Comparison of ENCODE assay signal across 8 cellular contexts in genomic region chr6:90369024-90369519, GRCh38.
DNase-seq lines count a peak whose midpoint lies in the region; ATAC-seq, FAIRE-seq and TF ChIP-seq lines count a peak whose summit lies in the region.

No MANE protein-coding gene starts in this region.

- peaks cover 15% of the 10 kb centered on the region; the same call in 2 of the 3 replicates for H3K4me1 ChIP-seq in A549

- in situ Hi-C loops in astrocyte of the spinal cord (cut with HindIII; ENCODE audit: low sequenced_read_pairs) = no loop called here

- POLR2A ChIA-PET in A549 (lab: Yijun Ruan, JAX) = no interaction called here

- H3K36me3 Mint-ChIP-seq in stimulated activated memory B cell treated with anti-CD40 and anti-IgM and Interleukin-4, amounts not matched to agents 10 μg/mL and 1 μg/mL and 100 μg/mL, for 72 hours = no peaks in the 10 kb centered on the region

- CTCF ChIA-PET in A549 (lab: Yijun Ruan, JAX) = interaction anchor here (0.7 kb wide), 1 partner anchor 24 kb away, joined by 3 read pairs; no protein-coding TSS in a partner anchor

- peak overlapping the region; percentile 37 for H3K27ac Mint-ChIP-seq in stimulated activated memory B cell treated with anti-CD40 and anti-IgM and Interleukin-4, amounts not matched to agents 10 μg/mL and 1 μg/mL and 100 μg/mL, for 72 hours

- peaks cover 4% of the 10 kb centered on the region; the same call in 2 of the 3 replicates for H3K9me3 ChIP-seq in A549

- ATAC-seq in A549 = peak; percentile 99 to 100
- peak; percentile 100 for ATAC-seq in HG02763 (IDR thresholded peaks at IDR 0.05; ENCODE audit: unreplicated experiment)
- peak; percentile 97 for ATAC-seq in stimulated activated memory B cell treated with anti-CD40 and anti-IgM and Interleukin-4, amounts not matched to agents 10 μg/mL and 1 μg/mL and 100 μg/mL, for 72 hours

- FAIRE-seq in A549 (lab: Jason Lieb, UNC) (peak; percentile 32), GM18507 (lab: Jason Lieb, UNC) (peak; percentile 98)

- peak in 1 of 2 experiments; percentile 58; a peak in 1 of 5 replicates for TF ChIP-seq EP300 in A549 (IDR thresholded peaks at IDR 0.05)

- H3K27ac ChIP-seq in A549 = peak overlapping the region; percentile 66 to 72; a peak in 5 of 6 replicates

- WGBS in A549 (ENCODE audit: missing lambda C conversion rate) = 1% methylated on average over 9 of the region's 9 CpGs

- H3K9me3 Mint-ChIP-seq in stimulated activated memory B cell treated with anti-CD40 and anti-IgM and Interleukin-4, amounts not matched to agents 10 μg/mL and 1 μg/mL and 100 μg/mL, for 72 hours = no peaks in the 10 kb centered on the region

- H3K4me2 ChIP-seq in A549 = peak overlapping the region; percentile 65

- peak; percentile 62 to 96 for DNase-seq in A549 (ENCODE audit: low read depth in 1 of 2, low spot score in 1 of 2)
- peak; percentile 59 for DNase-seq in GM18507 (ENCODE audit: extremely low spot score, insufficient read length, low read depth)
- DNase-seq in NCI-H2196 (lab: John Stamatoyannopoulos, UW; ENCODE audit: unreplicated experiment) = peak; percentile 52
- DNase-seq in astrocyte of the spinal cord (ENCODE audit: low read depth, low spot score) = peak; percentile 100
- DNase-seq in inferior parietal cortex (ENCODE audit: extremely low spot score) = peak; percentile 72
- DNase-seq in NCI-H345 (lab: John Stamatoyannopoulos, UW) = no peak

- 0 out of 5 replicates have a peak, but pooled peaks of 1 of the 2 experiments have one; percentile 2 for TF ChIP-seq RAD21 in A549 (conservative IDR thresholded peaks at IDR 0.05 in 1 of 2, IDR thresholded peaks at IDR 0.05 in 1 of 2)

- TF ChIP-seq POLR2A in A549 (IDR thresholded peaks at IDR 0.05; ENCODE audit: low read length) = no peak

- H3K4me1 Mint-ChIP-seq in stimulated activated memory B cell treated with anti-CD40 and anti-IgM and Interleukin-4, amounts not matched to agents 10 μg/mL and 1 μg/mL and 100 μg/mL, for 72 hours = peaks cover 20% of the 10 kb centered on the region

- H3K4me3 ChIP-seq in A549 = no peak overlapping the region
- no peak overlapping the region for H3K4me3 ChIP-seq in astrocyte of the spinal cord (ENCODE audit: low read depth, low read length)

- no peaks in the 10 kb centered on the region for H3K27me3 Mint-ChIP-seq in stimulated activated memory B cell treated with anti-CD40 and anti-IgM and Interleukin-4, amounts not matched to agents 10 μg/mL and 1 μg/mL and 100 μg/mL, for 72 hours

- H3K4me3 Mint-ChIP-seq in stimulated activated memory B cell treated with anti-CD40 and anti-IgM and Interleukin-4, amounts not matched to agents 10 μg/mL and 1 μg/mL and 100 μg/mL, for 72 hours = no peak overlapping the region

- TF ChIP-seq CTCF in A549 (IDR thresholded peaks at IDR 0.05) (no peak), astrocyte of the spinal cord (IDR thresholded peaks at IDR 0.05; ENCODE audit: low read depth, low read length) (no peak)

TF ChIP-seq in A549, 52 proteins besides CTCF, POLR2A, EP300 and RAD21 (continues in another document):
- TF ChIP-seq FOSB (CRISPR knock-in tag; IDR thresholded peaks at IDR 0.05) (no peak), CEBPB (IDR thresholded peaks at IDR 0.05) (peak in 1 of 2 experiments; percentile 68; a peak in 1 of 4 replicates), RFX5 (IDR thresholded peaks at IDR 0.05) (no peak), ZSCAN20 (CRISPR knock-in tag; IDR thresholded peaks at IDR 0.05) (no peak), USF2 (IDR thresholded peaks at IDR 0.05) (no peak), HOXB5 (CRISPR knock-in tag; IDR thresholded peaks at IDR 0.05) (no peak), HOXB13 (CRISPR knock-in tag; IDR thresholded peaks at IDR 0.05; ENCODE audit: low read depth) (no peak), RNF2 (IDR thresholded peaks at IDR 0.05; ENCODE audit: borderline replicate concordance, low read depth) (no peak), MYC (IDR thresholded peaks at IDR 0.05; ENCODE audit: borderline replicate concordance, low read length) (no peak), NFE2L2 (conservative IDR thresholded peaks at IDR 0.05; ENCODE audit: low read length) (no peak), MAZ (IDR thresholded peaks at IDR 0.05; ENCODE audit: borderline replicate concordance, low read depth, low read length) (no peak), ZFP36 (IDR thresholded peaks at IDR 0.05; ENCODE audit: borderline replicate concordance, partially characterized antibody) (peak; percentile 50), CHD4 (IDR thresholded peaks at IDR 0.05; ENCODE audit: borderline replicate concordance) (no peak), BHLHE40 (IDR thresholded peaks at IDR 0.05; ENCODE audit: low read depth, low read length) (no peak), MAFK (IDR thresholded peaks at IDR 0.05; ENCODE audit: partially characterized antibody) (peak; percentile 68), RCOR1 (IDR thresholded peaks at IDR 0.05; ENCODE audit: low read depth, low read length) (no peak), KDM5A (IDR thresholded peaks at IDR 0.05) (no peak), HOXA7 (CRISPR knock-in tag; IDR thresholded peaks at IDR 0.05) (no peak), ESRRA (IDR thresholded peaks at IDR 0.05; ENCODE audit: borderline replicate concordance, low read length) (no peak), PBX3 (IDR thresholded peaks at IDR 0.05) (no peak), FOXS1 (CRISPR knock-in tag; IDR thresholded peaks at IDR 0.05) (no peak), POLR2AphosphoS2 (conservative IDR thresholded peaks at IDR 0.05; ENCODE audit: low read length) (no peak), TP53 (CRISPR knock-in tag; IDR thresholded peaks at IDR 0.05) (no peak), ZC3H11A (IDR thresholded peaks at IDR 0.05) (no peak), CHD2 (IDR thresholded peaks at IDR 0.05; ENCODE audit: low read length, partially characterized antibody) (no peak), SMC3 (IDR thresholded peaks at IDR 0.05) (no peak), MAX (IDR thresholded peaks at IDR 0.05) (peak; percentile 86), CBX2 (IDR thresholded peaks at IDR 0.05; ENCODE audit: borderline replicate concordance, low read depth) (no peak), HES2 (IDR thresholded peaks at IDR 0.05) (peak; percentile 56; the same call in 1 of the 2 replicates), EHF (CRISPR knock-in tag; IDR thresholded peaks at IDR 0.05) (no peak), RARB (CRISPR knock-in tag; IDR thresholded peaks at IDR 0.05) (no peak), E2F6 (IDR thresholded peaks at IDR 0.05; ENCODE audit: borderline replicate concordance, low read depth) (0 out of 2 replicates have a peak, but pooled peaks have one; percentile 43)
